In the genomic region with DNA sequence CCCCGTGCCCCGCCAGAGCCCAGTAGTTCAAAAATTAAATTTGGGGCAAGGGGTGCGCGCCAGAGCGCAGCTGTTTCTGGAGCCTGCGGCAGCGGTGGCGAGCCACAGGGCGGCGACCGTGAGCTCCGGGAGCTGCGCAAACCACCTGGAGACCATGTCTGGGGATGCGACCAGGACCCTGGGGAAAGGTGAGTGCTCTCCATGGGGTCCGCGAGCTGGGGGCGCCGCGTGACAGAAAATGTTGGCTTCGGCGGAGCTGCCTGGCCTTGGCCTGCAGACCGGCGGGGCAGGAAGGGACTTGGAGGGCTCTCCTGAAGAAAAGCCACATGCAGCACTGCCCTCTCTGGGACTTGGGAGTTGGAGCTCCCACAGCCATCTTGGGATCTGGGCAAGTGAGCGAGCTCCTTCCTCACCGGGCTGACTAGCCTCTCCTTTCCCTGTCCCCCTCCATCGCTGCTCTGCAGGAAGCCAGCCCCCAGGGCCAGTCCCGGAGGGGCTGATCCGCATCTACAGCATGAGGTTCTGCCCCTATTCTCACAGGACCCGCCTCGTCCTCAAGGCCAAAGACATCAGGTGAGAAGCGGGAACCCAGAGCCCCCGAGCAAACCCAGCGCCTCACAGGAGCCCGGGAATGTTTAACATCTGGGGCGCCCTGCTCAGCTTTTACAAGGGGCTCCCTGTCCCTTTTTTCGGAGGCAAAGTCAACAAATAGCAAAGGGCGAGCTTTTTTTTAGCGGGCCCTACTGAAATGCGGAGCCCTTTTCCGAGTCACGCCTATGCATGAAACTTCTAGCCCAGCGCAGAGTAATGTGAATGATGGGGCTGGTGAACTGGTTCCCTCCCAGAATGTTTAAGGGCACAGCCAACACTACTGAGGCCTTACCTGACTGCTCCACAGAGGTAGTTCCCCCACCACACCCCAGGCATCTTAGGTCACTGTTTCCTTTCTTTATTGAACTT, we compare ENCODE assay signal across 9 cellular contexts. TPM values are rescaled to one million over a fixed set of nuclear protein-coding genes. Genes with fewer than 3 reads are reported as not detected.
DNase-seq lines count a peak whose midpoint lies in the region; ATAC-seq and TF ChIP-seq lines count a peak whose summit lies in the region.
"Had no signal": no experiment of that assay in that cellular context is flagged by ENCODE, and none has a peak within 500 bp of the region (broad histone marks: within the 10 kb centered on the region; RNA-seq: fewer than 3 reads in every experiment).

No MANE protein-coding gene starts in this region.

- H3K36me3 ChIP-seq in CD8-positive, alpha-beta T cell (ENCODE audit: insufficient read depth, low read length): no peaks in the 10 kb centered on the region

- H3K9me3 ChIP-seq in CD8-positive, alpha-beta T cell (ENCODE audit: low read length): no peaks in the 10 kb centered on the region

- H3K27ac ChIP-seq in CD8-positive, alpha-beta T cell (ENCODE audit: low read depth, low read length): no peak overlapping the region

- no peaks in the 10 kb centered on the region for H3K36me3 Mint-ChIP-seq in CD8-positive, alpha-beta T cell
- H3K36me3 Mint-ChIP-seq: IgD-negative memory B cell had no signal

- H3K27me3 ChIP-seq in CD8-positive, alpha-beta T cell (ENCODE audit: insufficient read depth, low read length): no peaks in the 10 kb centered on the region

- peaks cover 18% of the 10 kb centered on the region for H3K27me3 Mint-ChIP-seq in CD8-positive, alpha-beta T cell (ENCODE audit: low read depth)

- CTCF ChIA-PET in CD8-positive, alpha-beta T cell (lab: Charles Lee): interaction anchor here (0.6 to 8.8 kb wide), 27 partner anchors 8 to 387 kb away, joined by 3 to 112 read pairs (median 7); a partner anchor contains a TSS

- peak; percentile 87 for ATAC-seq in CD8-positive, alpha-beta T cell
- ATAC-seq in GM21619 (IDR thresholded peaks at IDR 0.05; ENCODE audit: unreplicated experiment): peak; percentile 82

- intact Hi-C loops in CD8-positive, alpha-beta T cell (cut with DNase I, micrococcal nuclease): loop anchor here in 1 of 2 experiments (1.0 kb wide), 1 partner anchor 562 kb away; no protein-coding TSS in a partner anchor

- H3K4me3 ChIP-seq in CD8-positive, alpha-beta T cell (ENCODE audit: low read depth, low read length): peak overlapping the region; percentile 31

- peak; percentile 78 for TF ChIP-seq CTCF in CD8-positive, alpha-beta T cell (IDR thresholded peaks at IDR 0.05)

- H3K27ac Mint-ChIP-seq in CD8-positive, alpha-beta T cell: no peak overlapping the region
- H3K27ac Mint-ChIP-seq: IgD-negative memory B cell had no signal

- peak in 6 of 7 experiments; percentile 8 to 66 (median 36) for DNase-seq in CD8-positive, alpha-beta T cell
- DNase-seq in NCI-H69 (lab: John Stamatoyannopoulos, UW) (peak; percentile 71), fibroblast of peridontal ligament (ENCODE audit: extremely low read depth) (peak; percentile 45), occipital lobe (lab: John Stamatoyannopoulos, UW) (peak; percentile 71), NCI-H2029 treated with DMSO at 0.1 percent for 48 hours (lab: John Stamatoyannopoulos, UW) (no peak), mesenteric fat pad (ENCODE audit: low spot score) (no peak)
- peak; percentile 28 for DNase-seq in activated T-helper 9 cell treated with anti-CD3 and anti-CD28 coated beads, Interleukin-2, amount 50 U/mL, for 16 hours (ENCODE audit: low read depth)

- peaks cover 6% of the 10 kb centered on the region for H3K4me1 ChIP-seq in CD8-positive, alpha-beta T cell (ENCODE audit: insufficient read depth, low read length)

- H3K4me1 Mint-ChIP-seq in CD8-positive, alpha-beta T cell (ENCODE audit: low read depth): peaks cover 2% of the 10 kb centered on the region

- POLR2A ChIA-PET in CD8-positive, alpha-beta T cell (lab: Charles Lee): interaction anchor here (0.6 to 2.3 kb wide), 4 partner anchors 11 to 63 kb away, joined by 3 to 14 read pairs (median 4); a partner anchor contains a TSS

- H3K4me3 Mint-ChIP-seq in CD8-positive, alpha-beta T cell: peak overlapping the region; percentile 54

- H3K9me3 Mint-ChIP-seq in CD8-positive, alpha-beta T cell: no peaks in the 10 kb centered on the region
- H3K9me3 Mint-ChIP-seq: IgD-negative memory B cell had no signal

RNA-seq across cellular contexts. Expression of a gene that starts 6.1 kb away (rescaled TPM):
- under 1 TPM; 0.49 to 0.75 TPM for total RNA-seq in CD8-positive, alpha-beta T cell
- total RNA-seq in occipital lobe (0.62 TPM), mesenteric fat pad (0.45 TPM)

RNA-seq across cellular contexts. Expression of a gene that starts 20.4 kb away (rescaled TPM):
- total RNA-seq in CD8-positive, alpha-beta T cell: 10 to 100 TPM in 1 of 2 experiments, 1 to 10 TPM in 1; 9.8 to 11.8 TPM
- total RNA-seq in occipital lobe: 26.4 TPM
- 106 TPM for total RNA-seq in mesenteric fat pad

RNA-seq across cellular contexts. Expression of a gene that starts 42.9 kb away (rescaled TPM):
- not detected for total RNA-seq in CD8-positive, alpha-beta T cell
- total RNA-seq in occipital lobe: 16.7 TPM
- total RNA-seq in mesenteric fat pad: 0.06 TPM

Comparison
In these comparisons a context has a peak if more than half of its experiments do, and no peak if none do; other contexts are left out.
1. DNase-seq: peak in CD8-positive, alpha-beta T cell (6 of 7), NCI-H69 (single experiment), activated T-helper 9 cell treated with anti-CD3 and anti-CD28 coated beads, Interleukin-2, amount 50 U/mL, for 16 hours (single experiment), fibroblast of peridontal ligament (single experiment) and occipital lobe (single experiment); none in NCI-H2029 treated with DMSO at 0.1 percent for 48 hours (single experiment) and mesenteric fat pad (single experiment).
2. RNA of a gene that starts 42.9 kb away (total RNA-seq): 16.7 TPM in occipital lobe (single experiment); 0.06 TPM in mesenteric fat pad (single experiment) and not detected in CD8-positive, alpha-beta T cell; every median in the first group is over 10 times any median in the second.